9 cellular contexts compared by ENCODE assay signal in genomic region chr19:54162884-54163283, GRCh38. TPM values are rescaled to one million over a fixed set of nuclear protein-coding genes. Genes with fewer than 3 reads are reported as not detected.
DNase-seq lines count a peak whose midpoint lies in the region; ATAC-seq, FAIRE-seq and TF ChIP-seq lines count a peak whose summit lies in the region.
"Had no signal": no experiment of that assay in that cellular context is flagged by ENCODE, and none has a peak within 500 bp of the region (broad histone marks: within the 10 kb centered on the region; RNA-seq: fewer than 3 reads in every experiment).

No MANE protein-coding gene starts in this region.

- peaks cover 21% of the 10 kb centered on the region for H3K79me1 ChIP-seq in mesenchymal stem cell (replicated peaks; ENCODE audit: low read length, poor library complexity, severe bottlenecking)

- H3K9me3 Mint-ChIP-seq in Calu3 (ENCODE audit: low read depth, unreplicated experiment) = peaks cover 5% of the 10 kb centered on the region

- no peak overlapping the region for H3K4me3 Mint-ChIP-seq in Calu3 (ENCODE audit: low read depth, unreplicated experiment)

- H3K4me3 ChIP-seq in PC-9 (peak overlapping the region; percentile 51; the same call in 1 of the 2 replicates), esophagus (ENCODE audit: low read depth in 1 of 2, low read length in 2 of 2) (peak overlapping the region in 1 of 2 donors; percentile 48), prostate gland (peak overlapping the region; percentile 29 to 38), mesenchymal stem cell (ENCODE audit: insufficient read depth in 1 of 2, low read depth in 1 of 2, low read length in 2 of 2) (peak overlapping the region in 1 of 2 experiments; percentile 73)

- H3K27ac ChIP-seq in PC-9 (no peak overlapping the region), esophagus (ENCODE audit: low read depth in 2 of 2, low read length in 1 of 2) (peak overlapping the region; percentile 12 to 51), prostate gland (peak overlapping the region; percentile 76 to 84), mesenchymal stem cell (ENCODE audit: low read length, poor library complexity, severe bottlenecking) (no peak overlapping the region)

- peak overlapping the region; percentile 71 for H3K4me2 ChIP-seq in PC-9
- no peak overlapping the region for H3K4me2 ChIP-seq in mesenchymal stem cell (ENCODE audit: low read length, poor library complexity, severe bottlenecking)
- H3K4me2 ChIP-seq: SK-N-SH had no signal

- no peak overlapping the region for H2AK5ac ChIP-seq in mesenchymal stem cell (ENCODE audit: low read length, severe bottlenecking)

- H3K9me3 ChIP-seq in PC-9 (ENCODE audit: insufficient read depth, low read depth) (no peaks in the 10 kb centered on the region), esophagus (ENCODE audit: control insufficient read depth in 2 of 2, insufficient read depth in 1 of 2, low read depth in 1 of 2, low read length in 1 of 2) (no peaks in the 10 kb centered on the region), prostate gland (no peaks in the 10 kb centered on the region), mesenchymal stem cell (ENCODE audit: control insufficient read depth, low read length) (no peaks in the 10 kb centered on the region)
- H3K9me3 ChIP-seq: SK-N-SH had no signal

- H4K8ac ChIP-seq in mesenchymal stem cell (ENCODE audit: low read length) = no peak overlapping the region

- H3K23ac ChIP-seq in mesenchymal stem cell (ENCODE audit: low read length in 2 of 2) = no peak overlapping the region

- peaks cover 26% of the 10 kb centered on the region for H3K4me1 Mint-ChIP-seq in Calu3 (ENCODE audit: low read depth, unreplicated experiment)

- H2BK12ac ChIP-seq in mesenchymal stem cell (ENCODE audit: low read length in 2 of 2) = no peak overlapping the region

- peak overlapping the region; percentile 45 for H3K27ac Mint-ChIP-seq in Calu3 (ENCODE audit: unreplicated experiment)

- peaks cover 29% of the 10 kb centered on the region for H3K4me1 ChIP-seq in PC-9 (replicated peaks; ENCODE audit: insufficient read depth)
- peaks cover 2 to 32% of the 10 kb centered on the region in 2 donors for H3K4me1 ChIP-seq in esophagus (ENCODE audit: control insufficient read depth in 2 of 2, insufficient read depth in 2 of 2, low read length in 1 of 2)
- peaks cover 26% of the 10 kb centered on the region for H3K4me1 ChIP-seq in prostate gland (replicated peaks)
- peaks cover 25% of the 10 kb centered on the region for H3K4me1 ChIP-seq in mesenchymal stem cell (ENCODE audit: control insufficient read depth, insufficient read depth, low read depth, low read length)

- POLR2A ChIA-PET in PC-9 (lab: Charles Lee; ENCODE audit: unreplicated experiment) = no interaction called here

- no peak overlapping the region for H3K14ac ChIP-seq in mesenchymal stem cell (ENCODE audit: low read length in 2 of 2)

- H3K27me3 ChIP-seq in PC-9 (ENCODE audit: insufficient read depth, low read depth) = no peaks in the 10 kb centered on the region
- no peaks in the 10 kb centered on the region for H3K27me3 ChIP-seq in esophagus (ENCODE audit: control insufficient read depth in 1 of 2, insufficient read depth in 2 of 2, low read length in 2 of 2)
- H3K27me3 ChIP-seq in prostate gland (replicated peaks; ENCODE audit: insufficient read depth) = no peaks in the 10 kb centered on the region
- H3K27me3 ChIP-seq in mesenchymal stem cell (ENCODE audit: control insufficient read depth in 1 of 2, insufficient read depth in 1 of 2, low read length in 2 of 2) = peaks cover 0 to 15% of the 10 kb centered on the region in 2 experiments

- H2AFZ ChIP-seq in PC-9 (no peak overlapping the region), mesenchymal stem cell (ENCODE audit: low read depth, low read length) (no peak overlapping the region)

- no peak for TF ChIP-seq CTCF in Calu3 (IDR thresholded peaks at IDR 0.05; ENCODE audit: unreplicated experiment)
- TF ChIP-seq CTCF in PC-9 (conservative IDR thresholded peaks at IDR 0.05) = no peak
- no peak for TF ChIP-seq CTCF in prostate gland (IDR thresholded peaks at IDR 0.05)
- no peak for TF ChIP-seq CTCF in D721Med (IDR thresholded peaks at IDR 0.05; ENCODE audit: insufficient read depth, missing control alignments)

- CTCF ChIA-PET in Calu3 (lab: Charles Lee) = interaction anchor here (0.9 kb wide), 1 partner anchor 10 kb away, joined by 3 read pairs; the partner anchor contains the start of gene TMC4
- CTCF ChIA-PET in PC-9 (lab: Charles Lee) = no interaction called here

- DNase-seq in Calu3 (no peak), PC-9 (peak in 1 of 2 experiments; percentile 25), prostate gland (ENCODE audit: low spot score) (no peak), mesenchymal stem cell (no peak), D721Med (ENCODE audit: insufficient read length, low spot score) (no peak)

- H3K79me2 ChIP-seq in PC-9 (ENCODE audit: low read depth) = peaks cover 12% of the 10 kb centered on the region

- ATAC-seq in HG03097 (IDR thresholded peaks at IDR 0.05; ENCODE audit: low FRiP score, unreplicated experiment) (no peak), HG03025 (IDR thresholded peaks at IDR 0.05; ENCODE audit: low FRiP score, unreplicated experiment) (no peak)

- 63 to 73% methylated on average over 14 of the region's 14 CpGs for WGBS in esophagus, 2 donors
- WGBS in prostate gland = 73% methylated on average over 14 of the region's 14 CpGs
- WGBS in mesenchymal stem cell = 82% methylated on average over 14 of the region's 14 CpGs

- H4K20me1 ChIP-seq in PC-9 (ENCODE audit: insufficient read depth) = peaks cover 8% of the 10 kb centered on the region; the same call in 1 of the 2 replicates

- no peak overlapping the region for H3K4ac ChIP-seq in mesenchymal stem cell (ENCODE audit: low read depth in 1 of 2, low read length in 2 of 2)

- intact Hi-C loops in Calu3 (cut with micrococcal nuclease; ENCODE audit: unreplicated experiment) (no loop called here), PC-9 (cut with micrococcal nuclease; ENCODE audit: unreplicated experiment) (loop anchor here (1.0 to 10.0 kb wide), 2 partner anchors 9 to 302 kb away; partner anchors contain the start of gene LENG9), prostate gland (cut with DNase I) (no loop called here)

- peaks cover 86% of the 10 kb centered on the region for H3K36me3 Mint-ChIP-seq in Calu3 (ENCODE audit: insufficient read depth, unreplicated experiment)

- no peak overlapping the region for H3K9ac ChIP-seq in mesenchymal stem cell (ENCODE audit: low read length)
- H3K9ac ChIP-seq: SK-N-SH had no signal

- H2BK15ac ChIP-seq in mesenchymal stem cell (ENCODE audit: low read depth, poor library complexity, severe bottlenecking) = no peak overlapping the region

- BruUV-seq in Calu3 (replicated peaks; lab: Mats Ljungman, UMichigan) = no TSS peak
- no TSS peak for BruUV-seq in PC-9 (replicated peaks; lab: Mats Ljungman, UMichigan)

- peak; percentile 2 for TF ChIP-seq POLR2A in prostate gland (IDR thresholded peaks at IDR 0.05)

- H3F3A ChIP-seq in PC-9 (ENCODE audit: insufficient read depth, low read depth) = peaks cover 44% of the 10 kb centered on the region; the same call in 1 of the 2 replicates

- no peak overlapping the region for H2BK120ac ChIP-seq in mesenchymal stem cell (ENCODE audit: low read depth, low read length)

- H3K9me2 ChIP-seq in PC-9 (ENCODE audit: insufficient read depth) = no peaks in the 10 kb centered on the region
- H3K9me2 ChIP-seq: SK-N-SH had no signal

- no peak for FAIRE-seq in D721Med (lab: Jason Lieb, UNC)

- H3K18ac ChIP-seq in mesenchymal stem cell (ENCODE audit: low read depth in 1 of 2, low read length in 2 of 2) = no peak overlapping the region

- no peaks in the 10 kb centered on the region for H3K27me3 Mint-ChIP-seq in Calu3 (ENCODE audit: unreplicated experiment)

- H2BK5ac ChIP-seq in mesenchymal stem cell (ENCODE audit: low read depth, low read length, poor library complexity, severe bottlenecking) = no peak overlapping the region

- H3K36me3 ChIP-seq in PC-9 (ENCODE audit: low read depth) = no peaks in the 10 kb centered on the region
- peaks cover 0 to 2% of the 10 kb centered on the region in 2 donors for H3K36me3 ChIP-seq in esophagus (ENCODE audit: control insufficient read depth in 2 of 2, insufficient read depth in 2 of 2, low read length in 1 of 2)
- H3K36me3 ChIP-seq in prostate gland = no peaks in the 10 kb centered on the region
- H3K36me3 ChIP-seq in mesenchymal stem cell (ENCODE audit: control insufficient read depth in 1 of 2, insufficient read depth in 2 of 2, low read depth in 1 of 2, low read length in 2 of 2) = peaks cover 4 to 5% of the 10 kb centered on the region in 2 experiments

- H4K91ac ChIP-seq in mesenchymal stem cell (ENCODE audit: low read length) = no peak overlapping the region

RNA-seq across cellular contexts. Expression of gene LENG1, which starts 3.4 kb away (rescaled TPM):
- total RNA-seq in Calu3 (2022) = 9.9 and 10.7 TPM in 2 replicates
- total RNA-seq in PC-9 (2021) = 5.0 and 6.7 TPM in 2 replicates
- polyA plus RNA-seq in esophagus = 1 to 10 TPM; 4.9 to 7.0 TPM
- 10 to 100 TPM in 1 of 2 donors, 1 to 10 TPM in 1; 7.6 to 14.7 TPM for total RNA-seq in prostate gland
- polyA plus RNA-seq in mesenchymal stem cell (2013, experiment 1 of 2) = 7.5 TPM
- polyA plus RNA-seq in mesenchymal stem cell (2013, experiment 2 of 2) = 7.2 TPM

RNA-seq across cellular contexts. Expression of gene TMC4, which starts 10.1 kb away (rescaled TPM):
- total RNA-seq in Calu3 (2022) = 157 and 166 TPM in 2 replicates
- 175 and 194 TPM in 2 replicates for total RNA-seq in PC-9 (2021)
- 10 to 100 TPM in 1 of 2 donors, 1 to 10 TPM in 1; 2.9 to 11.0 TPM for polyA plus RNA-seq in esophagus
- total RNA-seq in prostate gland = 10 to 100 TPM; 40.2 to 88.6 TPM
- 1.7 TPM for polyA plus RNA-seq in mesenchymal stem cell (2013, experiment 1 of 2)
- polyA plus RNA-seq in mesenchymal stem cell (2013, experiment 2 of 2) = 1.2 TPM

RNA-seq across cellular contexts. Expression of gene CNOT3, which starts 25.3 kb away (rescaled TPM):
- total RNA-seq in Calu3 (2022) = 79.4 and 87.4 TPM in 2 replicates
- 83.0 and 89.1 TPM in 2 replicates for total RNA-seq in PC-9 (2021)
- polyA plus RNA-seq in esophagus = 10 to 100 TPM; 21.3 to 23.0 TPM
- total RNA-seq in prostate gland = 10 to 100 TPM; 22.8 to 54.4 TPM
- polyA plus RNA-seq in mesenchymal stem cell (2013, experiment 1 of 2) = 34.1 TPM
- 31.7 TPM for polyA plus RNA-seq in mesenchymal stem cell (2013, experiment 2 of 2)

RNA-seq across cellular contexts. Expression of gene MBOAT7, which starts 26.5 kb away (rescaled TPM):
- total RNA-seq in Calu3 (2022) = 287 and 323 TPM in 2 replicates
- 488 and 494 TPM in 2 replicates for total RNA-seq in PC-9 (2021)
- 10 to 100 TPM; 21.4 to 22.0 TPM for polyA plus RNA-seq in esophagus
- 100 to 1,000 TPM in 1 of 2 donors, 10 to 100 TPM in 1; 91.7 to 430 TPM for total RNA-seq in prostate gland
- 175 TPM for polyA plus RNA-seq in mesenchymal stem cell (2013, experiment 1 of 2)
- polyA plus RNA-seq in mesenchymal stem cell (2013, experiment 2 of 2) = 178 TPM

RNA-seq across cellular contexts. Expression of gene TSEN34, which starts 28.2 kb away (rescaled TPM):
- total RNA-seq in Calu3 (2022) = 52.2 and 53.0 TPM in 2 replicates
- total RNA-seq in PC-9 (2021) = 134 and 162 TPM in 2 replicates
- polyA plus RNA-seq in esophagus = 10 to 100 TPM; 17.9 to 55.0 TPM
- 100 to 1,000 TPM; 122 to 163 TPM for total RNA-seq in prostate gland
- polyA plus RNA-seq in mesenchymal stem cell (2013, experiment 1 of 2) = 65.1 TPM
- 67.7 TPM for polyA plus RNA-seq in mesenchymal stem cell (2013, experiment 2 of 2)

Comparison
In these comparisons a context has a peak if more than half of its experiments do, and no peak if none do; other contexts are left out.
1. H3K27ac ChIP-seq: peak in esophagus (2 of 2) and prostate gland (2 of 2); none in PC-9 (single experiment) and mesenchymal stem cell (single experiment).